18 cellular contexts compared by ENCODE assay signal in genomic region chr2:37848451-37848850, GRCh38.
DNase-seq lines count a peak whose midpoint lies in the region; ATAC-seq and TF ChIP-seq lines count a peak whose summit lies in the region.
"Had no signal": no experiment of that assay in that cellular context is flagged by ENCODE, and none has a peak within 500 bp of the region (broad histone marks: within the 10 kb centered on the region; RNA-seq: fewer than 3 reads in every experiment).

No MANE protein-coding gene starts in this region.

- CTCF ChIA-PET in RWPE1 (lab: Yijun Ruan, JAX), result interaction anchor here (0.7 to 1.1 kb wide), 2 partner anchors 11 to 17 kb away, joined by 3 read pairs; no protein-coding TSS in a partner anchor

- peak overlapping the region; percentile 24 for H3K9ac ChIP-seq in trophoblast cell (ENCODE audit: low read length)
- H3K9ac ChIP-seq: GM23248 had no signal

- H3K4ac ChIP-seq in trophoblast cell (ENCODE audit: low read depth, low read length), result no peak overlapping the region

- H3K4me3 ChIP-seq in trophoblast cell (ENCODE audit: low read depth, low read length) (no peak overlapping the region), Peyer's patch (no peak overlapping the region)
- H3K4me3 ChIP-seq: GM12878, GM23248 had no signal

- H3K27ac ChIP-seq in RWPE1 (no peak overlapping the region), foreskin keratinocyte (no peak overlapping the region), trophoblast cell (ENCODE audit: low read depth, low read length) (no peak overlapping the region), Peyer's patch (no peak overlapping the region)
- H3K27ac ChIP-seq: C4-2B, GM23248 had no signal

- POLR2A ChIA-PET in RWPE1 (lab: Yijun Ruan, JAX; ENCODE audit: low non-redundant PET), result no interaction called here

- H3K4me1 ChIP-seq in foreskin keratinocyte (peaks cover 5% of the 10 kb centered on the region), trophoblast cell (ENCODE audit: control insufficient read depth in 1 of 2, insufficient read depth in 2 of 2, low read length in 2 of 2) (no peaks in the 10 kb centered on the region), Peyer's patch (no peaks in the 10 kb centered on the region)

- H3K27me3 ChIP-seq in foreskin keratinocyte (peaks cover 5% of the 10 kb centered on the region), trophoblast cell (ENCODE audit: insufficient read depth, low read length) (no peaks in the 10 kb centered on the region), Peyer's patch (no peaks in the 10 kb centered on the region)

- TF ChIP-seq CTCF in RWPE1 (conservative IDR thresholded peaks at IDR 0.05; ENCODE audit: low read depth), result no peak
- no peak for TF ChIP-seq CTCF in foreskin keratinocyte (conservative IDR thresholded peaks at IDR 0.05)
- TF ChIP-seq CTCF in Peyer's patch (IDR thresholded peaks at IDR 0.05), result no peak

- H4K12ac ChIP-seq in trophoblast cell (ENCODE audit: low read depth, low read length), result no peak overlapping the region

- no peak overlapping the region for H3K14ac ChIP-seq in trophoblast cell (ENCODE audit: low read length)

- H4K8ac ChIP-seq in trophoblast cell (ENCODE audit: low read depth, low read length), result no peak overlapping the region

- no peak overlapping the region for H4K91ac ChIP-seq in trophoblast cell (ENCODE audit: low read depth, low read length)

- no peak overlapping the region for H3K23ac ChIP-seq in trophoblast cell (ENCODE audit: low read length)

- H3K36me3 ChIP-seq in trophoblast cell (ENCODE audit: control insufficient read depth in 1 of 2, insufficient read depth in 2 of 2, low read length in 2 of 2) (no peaks in the 10 kb centered on the region), Peyer's patch (no peaks in the 10 kb centered on the region)

- no peaks in the 10 kb centered on the region for H3K9me3 ChIP-seq in trophoblast cell (ENCODE audit: insufficient read depth, low read depth, low read length)
- H3K9me3 ChIP-seq in Peyer's patch, result no peaks in the 10 kb centered on the region

- H2BK120ac ChIP-seq in trophoblast cell (ENCODE audit: insufficient read depth, low read length, poor library complexity), result no peak overlapping the region

- H2BK12ac ChIP-seq in trophoblast cell (ENCODE audit: low read length), result no peak overlapping the region

- no peak overlapping the region for H3K18ac ChIP-seq in trophoblast cell (ENCODE audit: low read length)

- no peaks in the 10 kb centered on the region for H3K79me1 ChIP-seq in trophoblast cell (ENCODE audit: low read length)

- WGBS in trophoblast cell (ENCODE audit: extremely low coverage, insufficient coverage, insufficient read length), result no CpG with 5 or more reads among the region's 2 CpGs

- H2AK5ac ChIP-seq in trophoblast cell (ENCODE audit: low read length), result no peak overlapping the region

- ATAC-seq in foreskin keratinocyte (peak; percentile 53), GM18873 (IDR thresholded peaks at IDR 0.05; ENCODE audit: low FRiP score, unreplicated experiment) (no peak)
- ATAC-seq: GM12878 had no signal

- H3K4me2 ChIP-seq in trophoblast cell (ENCODE audit: low read length), result no peak overlapping the region

- H3K79me2 ChIP-seq in trophoblast cell (ENCODE audit: control insufficient read depth, insufficient read depth, low read length, poor library complexity), result no peaks in the 10 kb centered on the region

- no peak overlapping the region for H2BK5ac ChIP-seq in trophoblast cell (ENCODE audit: low read depth, low read length, poor library complexity)

- peak; percentile 37 for DNase-seq in HPDE6-E6E7 (ENCODE audit: extremely low spot score)
- peak; percentile 38 for DNase-seq in RWPE1 (ENCODE audit: low spot score)
- DNase-seq in foreskin keratinocyte, result peak in 1 of 2 donors; percentile 66
- no peak for DNase-seq in trophoblast cell
- no peak for DNase-seq in Peyer's patch
- DNase-seq in cortex of kidney (lab: John Stamatoyannopoulos, UW), result no peak
- DNase-seq: AML-193; CD4-positive, alpha-beta T cell; DMS 273 treated with DMSO at 0.1 percent for 48 hours; DMS53; DND-41; EL; GM23248; HCEC 1CT; KBM-7 had no signal

- H2AFZ ChIP-seq in trophoblast cell (ENCODE audit: insufficient read depth, low read length, poor library complexity), result no peak overlapping the region
- H2AFZ ChIP-seq: GM23248 had no signal

- no peak for TF ChIP-seq POLR2A in Peyer's patch (IDR thresholded peaks at IDR 0.05)

Comparison
In these comparisons a context has a peak if more than half of its experiments do, and no peak if none do; other contexts are left out.
1. DNase-seq: peak in HPDE6-E6E7 (single experiment) and RWPE1 (single experiment); none in trophoblast cell (0 of 2), Peyer's patch (0 of 3) and cortex of kidney (single experiment).